Comparison of ENCODE assay signal across 1 cellular context in genomic region chr19:8334458-8335342, GRCh38.
TF ChIP-seq lines count a peak whose summit lies in the region.

No MANE protein-coding gene starts in this region.

TF ChIP-seq in IMR-90, 13 proteins besides CTCF, POLR2A, EP300 and RAD21:
- no peak for TF ChIP-seq BHLHE40 (IDR thresholded peaks at IDR 0.05; ENCODE audit: low read depth, low read length)
- no peak for TF ChIP-seq NFE2L2 (IDR thresholded peaks at IDR 0.05; ENCODE audit: low read depth, low read length)
- no peak for TF ChIP-seq RCOR1 (IDR thresholded peaks at IDR 0.05; ENCODE audit: insufficient replicate concordance, low read length)
- TF ChIP-seq MAZ (IDR thresholded peaks at IDR 0.05; ENCODE audit: borderline replicate concordance, low read depth, low read length): no peak
- no peak for TF ChIP-seq USF2 (IDR thresholded peaks at IDR 0.05; ENCODE audit: low read depth, low read length)
- no peak for TF ChIP-seq SMC3 (IDR thresholded peaks at IDR 0.05; ENCODE audit: low read depth, low read length)
- TF ChIP-seq FOS (IDR thresholded peaks at IDR 0.05; ENCODE audit: low read depth, low read length): no peak
- TF ChIP-seq MXI1 (IDR thresholded peaks at IDR 0.05; ENCODE audit: borderline replicate concordance, low read depth, low read length): no peak
- no peak for TF ChIP-seq RFX5 (IDR thresholded peaks at IDR 0.05; ENCODE audit: low read depth, low read length)
